ENCODE assay signal across 11 cellular contexts in the genomic region with DNA sequence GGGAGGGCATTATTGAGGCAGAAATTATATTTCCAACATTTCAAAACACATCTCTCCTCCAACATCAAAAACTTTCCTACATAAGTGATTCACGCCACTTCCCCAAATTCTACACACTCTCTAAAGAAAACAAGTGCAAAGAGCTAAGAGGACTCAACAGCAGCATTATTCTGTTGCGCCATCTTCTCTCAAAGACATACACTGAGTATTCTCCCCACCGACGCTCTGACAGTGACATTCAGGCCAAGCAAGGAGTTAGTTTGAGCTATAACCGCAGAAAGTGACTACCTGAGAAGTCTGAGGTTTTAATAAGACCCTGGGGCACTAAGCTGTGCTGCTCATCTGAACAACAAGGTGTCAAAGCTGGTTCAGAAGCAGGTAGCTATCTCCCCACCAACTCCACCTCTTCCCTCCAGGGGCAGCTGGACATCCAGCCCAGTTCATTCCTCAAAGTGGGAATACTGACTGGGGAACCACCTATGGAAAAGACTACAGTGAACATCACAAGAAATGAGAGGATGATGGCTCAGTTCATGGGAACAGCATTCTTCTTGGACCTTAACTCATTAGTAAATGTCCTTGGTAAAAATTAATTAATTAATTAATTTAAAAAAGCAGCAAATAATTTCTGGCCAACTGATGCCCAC.
DNase-seq lines count a peak whose midpoint lies in the region; ATAC-seq and TF ChIP-seq lines count a peak whose summit lies in the region.
"Had no signal": no experiment of that assay in that cellular context is flagged by ENCODE, and none has a peak within 500 bp of the region (broad histone marks: within the 10 kb centered on the region; RNA-seq: fewer than 3 reads in every experiment).

No MANE protein-coding gene starts in this region.

- H3K27me3 Mint-ChIP-seq in IgD-negative memory B cell, result no peaks in the 10 kb centered on the region
- no peaks in the 10 kb centered on the region for H3K27me3 Mint-ChIP-seq in CD4-positive, alpha-beta memory T cell

- no peaks in the 10 kb centered on the region for H3K27me3 ChIP-seq in psoas muscle (ENCODE audit: insufficient read depth in 3 of 3, low read length in 2 of 3)
- no peaks in the 10 kb centered on the region for H3K27me3 ChIP-seq in CD4-positive, alpha-beta memory T cell (ENCODE audit: insufficient read depth, low read length)

- H3K4me1 ChIP-seq in psoas muscle, result peaks cover 20% of the 10 kb centered on the region
- no peaks in the 10 kb centered on the region for H3K4me1 ChIP-seq in CD4-positive, alpha-beta memory T cell (ENCODE audit: insufficient read depth, low read length)

- POLR2A ChIA-PET in CD4-positive, alpha-beta memory T cell (lab: Charles Lee; ENCODE audit: partially characterized antibody), result no interaction called here

- no peaks in the 10 kb centered on the region for H3K9me3 ChIP-seq in psoas muscle
- no peaks in the 10 kb centered on the region for H3K9me3 ChIP-seq in CD4-positive, alpha-beta memory T cell (ENCODE audit: control insufficient read depth in 1 of 2, low read length in 2 of 2)

- peak overlapping the region; percentile 93 to 98 (median 97) for H3K27ac Mint-ChIP-seq in IgD-negative memory B cell
- H3K27ac Mint-ChIP-seq in CD4-positive, alpha-beta memory T cell, result no peak overlapping the region

- intact Hi-C loops in psoas muscle (cut with DNase I), result no loop called here
- intact Hi-C loops in CD4-positive, alpha-beta memory T cell (cut with micrococcal nuclease), result no loop called here

- H3K36me3 ChIP-seq in psoas muscle (ENCODE audit: insufficient read depth in 1 of 2, low read depth in 1 of 2), result peaks cover 5 to 78% of the 10 kb centered on the region in 2 donors
- no peaks in the 10 kb centered on the region for H3K36me3 ChIP-seq in CD4-positive, alpha-beta memory T cell (ENCODE audit: insufficient read depth, low read length)

- peak overlapping the region; percentile 53 to 87 (median 82) for H3K4me3 Mint-ChIP-seq in IgD-negative memory B cell
- H3K4me3 Mint-ChIP-seq in CD4-positive, alpha-beta memory T cell, result no peak overlapping the region

- no peak for DNase-seq in psoas muscle
- DNase-seq in CD4-positive, alpha-beta memory T cell, result no peak
- DNase-seq in ureter (ENCODE audit: low spot score), result no peak
- no peak for DNase-seq in central memory CD4-positive, alpha-beta T cell
- DNase-seq in DMS 273 treated with DMSO at 0.1 percent for 48 hours (lab: John Stamatoyannopoulos, UW), result no peak
- DNase-seq: activated gamma-delta T cell treated with Interleukin-2 at 50 U/mL for 16 hours, NCI-H2171 treated with DMSO at 0.1 percent for 48 hours, T-helper 9 cell had no signal

- TF ChIP-seq CTCF in psoas muscle (IDR thresholded peaks at IDR 0.05), result no peak

- H3K4me3 ChIP-seq in psoas muscle, result no peak overlapping the region
- H3K4me3 ChIP-seq in CD4-positive, alpha-beta memory T cell (ENCODE audit: low read length in 2 of 2), result no peak overlapping the region

- peak overlapping the region; percentile 6 for H3K27ac ChIP-seq in psoas muscle
- H3K27ac ChIP-seq in CD4-positive, alpha-beta memory T cell (ENCODE audit: low read depth, low read length), result no peak overlapping the region

- ATAC-seq in GM19043 (IDR thresholded peaks at IDR 0.05; ENCODE audit: low read depth, unreplicated experiment) (peak; percentile 49), HG02642 (IDR thresholded peaks at IDR 0.05; ENCODE audit: poor library complexity, unreplicated experiment) (peak; percentile 56), psoas muscle (no peak)

- no peaks in the 10 kb centered on the region for H3K9me3 Mint-ChIP-seq in IgD-negative memory B cell
- H3K9me3 Mint-ChIP-seq in CD4-positive, alpha-beta memory T cell, result peaks cover 0 to 2% (median 0%) of the 10 kb centered on the region in 8 donors

- 98 to 100% (median 98%) methylated on average over 5 of the region's 5 CpGs for WGBS in psoas muscle, 3 donors

- H3K4me1 Mint-ChIP-seq in IgD-negative memory B cell, result peaks cover 60 to 75% (median 65%) of the 10 kb centered on the region in 3 donors
- no peaks in the 10 kb centered on the region for H3K4me1 Mint-ChIP-seq in CD4-positive, alpha-beta memory T cell

- CTCF ChIA-PET in CD4-positive, alpha-beta memory T cell (lab: Charles Lee; ENCODE audit: partially characterized antibody), result no interaction called here

- H3K36me3 Mint-ChIP-seq in IgD-negative memory B cell, result peaks cover 16% of the 10 kb centered on the region
- H3K36me3 Mint-ChIP-seq in CD4-positive, alpha-beta memory T cell, result no peaks in the 10 kb centered on the region

Comparison
In these comparisons a context has a peak if more than half of its experiments do, and no peak if none do; other contexts are left out.
1. ATAC-seq: peak in GM19043 (single experiment) and HG02642 (single experiment); none in psoas muscle (0 of 4).
2. H3K27ac Mint-ChIP-seq: peak in IgD-negative memory B cell (3 of 3); none in CD4-positive, alpha-beta memory T cell (0 of 7).
3. H3K4me3 Mint-ChIP-seq: peak in IgD-negative memory B cell (4 of 4); none in CD4-positive, alpha-beta memory T cell (0 of 8).